1 cellular context compared by ENCODE assay signal in genomic region chrX:30979271-30979670, GRCh38.
TF ChIP-seq lines count a peak whose summit lies in the region.

No MANE protein-coding gene starts in this region.

TF ChIP-seq in HepG2, 621 proteins besides CTCF, POLR2A, EP300 and RAD21 (continued from another document and continues in another):
- peak; percentile 88 for TF ChIP-seq HNF4A (CRISPR knock-in tag; IDR thresholded peaks at IDR 0.05)
- no peak for TF ChIP-seq PLRG1 (conservative IDR thresholded peaks at IDR 0.05)
- TF ChIP-seq ZNF7 (CRISPR knock-in tag; IDR thresholded peaks at IDR 0.05), result no peak
- TF ChIP-seq ASH2L (IDR thresholded peaks at IDR 0.05; ENCODE audit: insufficient read length, low read depth, low read length), result peak; percentile 29
- TF ChIP-seq YY1 (IDR thresholded peaks at IDR 0.05; ENCODE audit: insufficient read depth, insufficient replicate concordance, low read depth, low read length), result peak; percentile 59
- no peak for TF ChIP-seq ZNF318 (CRISPR knock-in tag; IDR thresholded peaks at IDR 0.05)
- no peak for TF ChIP-seq SOX13 (IDR thresholded peaks at IDR 0.05)
- TF ChIP-seq SOX13 (CRISPR knock-in tag; conservative IDR thresholded peaks at IDR 0.05 in 1 of 2, IDR thresholded peaks at IDR 0.05 in 1 of 2), result 0 out of 4 replicates have a peak, but pooled peaks of 1 of the 2 experiments have one; percentile 20
- no peak for TF ChIP-seq HDAC1 (CRISPR knock-in tag; IDR thresholded peaks at IDR 0.05)
- TF ChIP-seq TCF7L2 (IDR thresholded peaks at IDR 0.05; ENCODE audit: low read depth, low read length), result no peak
- TF ChIP-seq MYC (CRISPR knock-in tag; IDR thresholded peaks at IDR 0.05; ENCODE audit: borderline replicate concordance), result no peak
- no peak for TF ChIP-seq ZZZ3 (CRISPR knock-in tag; IDR thresholded peaks at IDR 0.05; ENCODE audit: borderline replicate concordance)
- no peak for TF ChIP-seq ZNF724P (CRISPR knock-in tag; IDR thresholded peaks at IDR 0.05; ENCODE audit: borderline replicate concordance)
- no peak for TF ChIP-seq ZNF274 (CRISPR knock-in tag; IDR thresholded peaks at IDR 0.05)
- no peak for TF ChIP-seq ZNF557 (CRISPR knock-in tag; IDR thresholded peaks at IDR 0.05)
- TF ChIP-seq RAD51 (IDR thresholded peaks at IDR 0.05; ENCODE audit: borderline replicate concordance), result no peak
- TF ChIP-seq ZNF44 (CRISPR knock-in tag; IDR thresholded peaks at IDR 0.05), result no peak
- TF ChIP-seq SALL1 (CRISPR knock-in tag; IDR thresholded peaks at IDR 0.05), result no peak; the same call in 1 of the 2 replicates
- 0 out of 2 replicates have a peak, but pooled peaks have one; percentile 44 for TF ChIP-seq MED1 (CRISPR knock-in tag; IDR thresholded peaks at IDR 0.05)
- TF ChIP-seq BHLHE40 (IDR thresholded peaks at IDR 0.05; ENCODE audit: low read length), result no peak
- no peak for TF ChIP-seq ZNF251 (CRISPR knock-in tag; IDR thresholded peaks at IDR 0.05)
- TF ChIP-seq GATAD2A (CRISPR knock-in tag; IDR thresholded peaks at IDR 0.05), result peak; percentile 41; the same call in 1 of the 2 replicates
- TF ChIP-seq HDAC6 (IDR thresholded peaks at IDR 0.05; ENCODE audit: low read depth, low read length), result no peak
- no peak for TF ChIP-seq ZNF205 (CRISPR knock-in tag; IDR thresholded peaks at IDR 0.05)
- peak; percentile 74; the same call in 1 of the 2 replicates for TF ChIP-seq ZNF362 (CRISPR knock-in tag; IDR thresholded peaks at IDR 0.05; ENCODE audit: borderline replicate concordance)
- no peak for TF ChIP-seq E2F5 (CRISPR knock-in tag; conservative IDR thresholded peaks at IDR 0.05)
- TF ChIP-seq RCOR2 (CRISPR knock-in tag; IDR thresholded peaks at IDR 0.05), result 0 out of 2 replicates have a peak, but pooled peaks have one; percentile 28
- no peak for TF ChIP-seq KLF6 (CRISPR knock-in tag; IDR thresholded peaks at IDR 0.05)
- TF ChIP-seq FOXP4 (CRISPR knock-in tag; IDR thresholded peaks at IDR 0.05), result no peak
- no peak for TF ChIP-seq MNT (IDR thresholded peaks at IDR 0.05)
- TF ChIP-seq CSRNP2 (CRISPR knock-in tag; conservative IDR thresholded peaks at IDR 0.05; ENCODE audit: low read depth), result no peak
- TF ChIP-seq SKI (IDR thresholded peaks at IDR 0.05; ENCODE audit: partially characterized antibody), result no peak
- no peak for TF ChIP-seq ZBTB26 (CRISPR knock-in tag; IDR thresholded peaks at IDR 0.05; ENCODE audit: borderline replicate concordance)
- TF ChIP-seq ZNF75D (CRISPR knock-in tag; IDR thresholded peaks at IDR 0.05; ENCODE audit: borderline replicate concordance), result no peak
- TF ChIP-seq GABPB1 (CRISPR knock-in tag; IDR thresholded peaks at IDR 0.05), result no peak
- TF ChIP-seq ZFP82 (CRISPR knock-in tag; IDR thresholded peaks at IDR 0.05; ENCODE audit: borderline replicate concordance), result no peak
- TF ChIP-seq RARA (CRISPR knock-in tag; IDR thresholded peaks at IDR 0.05), result no peak
- peak; percentile 35; the same call in 1 of the 2 replicates for TF ChIP-seq ZBTB21 (CRISPR knock-in tag; IDR thresholded peaks at IDR 0.05)
- TF ChIP-seq ZNF530 (CRISPR knock-in tag; IDR thresholded peaks at IDR 0.05; ENCODE audit: low read depth), result no peak
- no peak for TF ChIP-seq ZBTB1 (CRISPR knock-in tag; IDR thresholded peaks at IDR 0.05; ENCODE audit: borderline replicate concordance)
- TF ChIP-seq ZBTB34 (CRISPR knock-in tag; IDR thresholded peaks at IDR 0.05), result no peak
- TF ChIP-seq KLF15 (CRISPR knock-in tag; IDR thresholded peaks at IDR 0.05; ENCODE audit: borderline replicate concordance), result no peak
- no peak for TF ChIP-seq ZSCAN29 (CRISPR knock-in tag; conservative IDR thresholded peaks at IDR 0.05)
- TF ChIP-seq ZNF333 (CRISPR knock-in tag; IDR thresholded peaks at IDR 0.05; ENCODE audit: borderline replicate concordance), result no peak
